8 cellular contexts compared by ENCODE assay signal in the genomic region with DNA sequence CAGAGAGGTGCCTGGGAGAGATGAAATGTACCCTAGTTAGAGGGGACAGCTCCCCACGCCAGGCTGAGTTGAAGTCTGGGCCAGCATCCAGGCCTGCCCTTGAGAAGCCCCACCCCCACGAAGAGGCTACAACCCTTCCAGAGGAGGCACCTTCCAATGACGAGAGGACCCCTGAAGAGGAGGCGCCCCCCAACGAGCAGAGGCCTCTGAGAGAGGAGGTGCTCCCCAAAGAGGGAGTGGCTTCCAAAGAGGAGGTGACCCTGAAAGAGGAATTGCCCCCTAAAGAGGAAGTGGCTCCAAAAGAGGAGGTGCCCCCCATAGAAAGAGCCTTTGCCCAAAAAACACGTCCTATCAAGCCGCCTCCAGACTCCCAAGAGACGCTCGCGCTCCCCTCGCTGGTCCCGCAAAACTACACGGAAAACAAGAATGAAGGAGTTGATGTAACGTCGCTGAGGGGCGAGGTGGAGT. TPM values are rescaled to one million over a fixed set of nuclear protein-coding genes. Genes with fewer than 3 reads are reported as not detected.
DNase-seq lines count a peak whose midpoint lies in the region; ATAC-seq and TF ChIP-seq lines count a peak whose summit lies in the region.

No MANE protein-coding gene starts in this region.

- ATAC-seq in activated CD4-positive, alpha-beta T cell treated with anti-CD3 and anti-CD28 coated beads for 36 hours = no peak
- ATAC-seq in activated CD8-positive, alpha-beta T cell treated with anti-CD3 and anti-CD28 coated beads, Interleukin-2, amount 10 ng/mL, durations not matched to agents 7 days and 5 days = no peak

- peaks cover 15% of the 10 kb centered on the region for H3K36me3 Mint-ChIP-seq in activated CD4-positive, alpha-beta T cell treated with anti-CD3 and anti-CD28 coated beads for 36 hours (ENCODE audit: low read depth)
- peaks cover 15% of the 10 kb centered on the region for H3K36me3 Mint-ChIP-seq in activated CD8-positive, alpha-beta T cell treated with anti-CD3 and anti-CD28 coated beads, Interleukin-2, amount 10 ng/mL, durations not matched to agents 7 days and 5 days (ENCODE audit: low read depth)

- no peaks in the 10 kb centered on the region for H3K36me3 ChIP-seq in stomach

- no peaks in the 10 kb centered on the region for H3K9me3 ChIP-seq in stomach

- TF ChIP-seq EP300 in stomach (IDR thresholded peaks at IDR 0.05) = no peak

- peaks cover 34 to 42% (median 39%) of the 10 kb centered on the region in 4 donors for H3K4me1 ChIP-seq in stomach

- intact Hi-C loops in activated CD4-positive, alpha-beta T cell treated with anti-CD3 and anti-CD28 coated beads for 36 hours (cut with DNase I, micrococcal nuclease) = no loop called here
- intact Hi-C loops in stomach (cut with DNase I; ENCODE audit: low total_unique reads) = no loop called here

- peaks cover 22% of the 10 kb centered on the region for H3K4me1 Mint-ChIP-seq in activated CD4-positive, alpha-beta T cell treated with anti-CD3 and anti-CD28 coated beads for 36 hours
- H3K4me1 Mint-ChIP-seq in activated CD8-positive, alpha-beta T cell treated with anti-CD3 and anti-CD28 coated beads, Interleukin-2, amount 10 ng/mL, durations not matched to agents 7 days and 5 days (ENCODE audit: low read depth) = peaks cover 28% of the 10 kb centered on the region

- H3K27me3 ChIP-seq in stomach = peaks cover 0 to 18% (median 7%) of the 10 kb centered on the region in 3 donors

- DNase-seq in activated CD4-positive, alpha-beta T cell treated with anti-CD3 and anti-CD28 coated beads for 36 hours = no peak
- no peak for DNase-seq in activated CD4-positive, alpha-beta T cell treated with anti-CD3 and anti-CD28 coated beads, Interleukin-2, amount 50 U/mL, for 1 hour
- DNase-seq in activated CD8-positive, alpha-beta T cell treated with anti-CD3 and anti-CD28 coated beads, Interleukin-2, amount 10 ng/mL, durations not matched to agents 7 days and 5 days = no peak
- DNase-seq in stomach = no peak
- DNase-seq in stimulated activated CD4-positive, alpha-beta T cell treated with anti-CD3 and anti-CD28 coated beads, Interleukin-4, amount 100 ng/mL, for 1 hour = no peak
- no peak for DNase-seq in SW 1271 (lab: John Stamatoyannopoulos, UW)
- no peak for DNase-seq in SHP77 treated with DMSO at 0.1 percent for 48 hours (lab: John Stamatoyannopoulos, UW)

- peaks cover 3% of the 10 kb centered on the region for H3K27me3 Mint-ChIP-seq in activated CD4-positive, alpha-beta T cell treated with anti-CD3 and anti-CD28 coated beads for 36 hours
- H3K27me3 Mint-ChIP-seq in activated CD8-positive, alpha-beta T cell treated with anti-CD3 and anti-CD28 coated beads, Interleukin-2, amount 10 ng/mL, durations not matched to agents 7 days and 5 days (ENCODE audit: low read depth) = peaks cover 1% of the 10 kb centered on the region

- H3K4me3 ChIP-seq in iPS-11a (ENCODE audit: low read depth, low read length) (peak overlapping the region; percentile 52), stomach (peak overlapping the region; percentile 39 to 85 (median 72))

- H3K27ac ChIP-seq in stomach = peak overlapping the region in 4 of 5 donors; percentile 80 to 93 (median 90)

- 27 to 60% (median 36%) methylated on average over 16 of the region's 16 CpGs for WGBS in stomach, 5 donors

- peak overlapping the region; percentile 52 for H3K4me3 Mint-ChIP-seq in activated CD4-positive, alpha-beta T cell treated with anti-CD3 and anti-CD28 coated beads for 36 hours
- peak overlapping the region; percentile 12 for H3K4me3 Mint-ChIP-seq in activated CD8-positive, alpha-beta T cell treated with anti-CD3 and anti-CD28 coated beads, Interleukin-2, amount 10 ng/mL, durations not matched to agents 7 days and 5 days

- no peak for TF ChIP-seq CTCF in stomach (IDR thresholded peaks at IDR 0.05)

- no peaks in the 10 kb centered on the region for H3K9me3 Mint-ChIP-seq in activated CD4-positive, alpha-beta T cell treated with anti-CD3 and anti-CD28 coated beads for 36 hours (ENCODE audit: low read depth)
- no peaks in the 10 kb centered on the region for H3K9me3 Mint-ChIP-seq in activated CD8-positive, alpha-beta T cell treated with anti-CD3 and anti-CD28 coated beads, Interleukin-2, amount 10 ng/mL, durations not matched to agents 7 days and 5 days (ENCODE audit: insufficient read depth)

- no peak for TF ChIP-seq POLR2A in stomach (IDR thresholded peaks at IDR 0.05)

- POLR2A ChIA-PET in activated CD4-positive, alpha-beta T cell treated with anti-CD3 and anti-CD28 coated beads for 36 hours (lab: Charles Lee) = no interaction called here
- POLR2A ChIA-PET in activated CD8-positive, alpha-beta T cell treated with anti-CD3 and anti-CD28 coated beads, Interleukin-2, amount 10 ng/mL, durations not matched to agents 7 days and 5 days (lab: Charles Lee) = no interaction called here

- H3K27ac Mint-ChIP-seq in activated CD4-positive, alpha-beta T cell treated with anti-CD3 and anti-CD28 coated beads for 36 hours = peak overlapping the region; percentile 42
- H3K27ac Mint-ChIP-seq in activated CD8-positive, alpha-beta T cell treated with anti-CD3 and anti-CD28 coated beads, Interleukin-2, amount 10 ng/mL, durations not matched to agents 7 days and 5 days = peak overlapping the region; percentile 67

- CTCF ChIA-PET in activated CD4-positive, alpha-beta T cell treated with anti-CD3 and anti-CD28 coated beads for 36 hours (lab: Charles Lee) = interaction anchor here (0.7 to 1.3 kb wide), 2 partner anchors 34 to 67 kb away, joined by 3 to 6 read pairs; no protein-coding TSS in a partner anchor
- CTCF ChIA-PET in activated CD8-positive, alpha-beta T cell treated with anti-CD3 and anti-CD28 coated beads, Interleukin-2, amount 10 ng/mL, durations not matched to agents 7 days and 5 days (lab: Charles Lee) = interaction anchor here (0.8 to 2.2 kb wide), 3 partner anchors 13 to 20 kb away, joined by 3 to 8 read pairs (median 3); a partner anchor contains a TSS

RNA-seq across cellular contexts. Expression of a gene that starts 3.1 kb away (rescaled TPM):
- 1 to 10 TPM; 2.7 to 3.1 TPM for total RNA-seq in activated CD4-positive, alpha-beta T cell treated with anti-CD3 and anti-CD28 coated beads for 36 hours
- total RNA-seq in activated CD8-positive, alpha-beta T cell treated with anti-CD3 and anti-CD28 coated beads, Interleukin-2, amount 10 ng/mL, durations not matched to agents 7 days and 5 days = 10 to 100 TPM; 12.3 to 13.3 TPM
- total RNA-seq in stomach = 10 to 100 TPM in 3 of 5 donors, 1 to 10 TPM in 1, not detected in 1; 8.3 to 67.2 (median 44.0) TPM
- 10 to 100 TPM; 29.0 to 35.0 (median 29.8) TPM for polyA plus RNA-seq in stomach

RNA-seq across cellular contexts. Expression of a gene that starts 14.2 kb away (rescaled TPM):
- 10 to 100 TPM; 26.2 to 33.0 TPM for total RNA-seq in activated CD4-positive, alpha-beta T cell treated with anti-CD3 and anti-CD28 coated beads for 36 hours
- total RNA-seq in activated CD8-positive, alpha-beta T cell treated with anti-CD3 and anti-CD28 coated beads, Interleukin-2, amount 10 ng/mL, durations not matched to agents 7 days and 5 days = 10 to 100 TPM; 14.6 to 15.3 TPM
- 100 to 1,000 TPM in 1 of 5 donors, 1 to 10 TPM in 3, not detected in 1; 3.5 to 120 (median 6.5) TPM for total RNA-seq in stomach
- 1 to 10 TPM in 2 of 3 donors, under 1 TPM in 1; 0.76 to 2.7 (median 1.8) TPM for polyA plus RNA-seq in stomach
